Comparison of ENCODE assay signal across 8 cellular contexts in genomic region chr16:29899516-29900101, GRCh38. TPM values are rescaled to one million over a fixed set of nuclear protein-coding genes. Genes with fewer than 3 reads are reported as not detected.
DNase-seq lines count a peak whose midpoint lies in the region; ATAC-seq and TF ChIP-seq lines count a peak whose summit lies in the region.

TSS of gene SEZ6L2 (minus strand) at chr16:29899550. CDS start at chr16:29899019, 531 bp downstream.

- H3K9me3 Mint-ChIP-seq in activated CD4-positive, alpha-beta memory T cell treated with anti-CD3 and anti-CD28 coated beads, Interleukin-2, amount 10 ng/mL, durations not matched to agents 7 days and 5 days: no peaks in the 10 kb centered on the region
- H3K9me3 Mint-ChIP-seq in naive B cell: peaks cover 0 to 4% (median 0%) of the 10 kb centered on the region in 7 donors

- TF ChIP-seq CTCF in AG09309 (IDR thresholded peaks at IDR 0.05; ENCODE audit: control insufficient read depth, insufficient read depth, low read depth, low read length, missing control alignments) (peak; percentile 30), fibroblast of mammary gland (conservative IDR thresholded peaks at IDR 0.05; ENCODE audit: control insufficient read depth, insufficient read depth, low read depth, low read length) (peak; percentile 33)

- peak; percentile 15 to 24 for ATAC-seq in naive B cell (ENCODE audit: low read depth in 2 of 2)
- no peak for ATAC-seq in HG02970 (IDR thresholded peaks at IDR 0.05; ENCODE audit: low FRiP score, unreplicated experiment)

- H3K27me3 Mint-ChIP-seq in activated CD4-positive, alpha-beta memory T cell treated with anti-CD3 and anti-CD28 coated beads, Interleukin-2, amount 10 ng/mL, durations not matched to agents 7 days and 5 days: peaks cover 21% of the 10 kb centered on the region
- peaks cover 14 to 54% (median 42%) of the 10 kb centered on the region in 3 donors for H3K27me3 Mint-ChIP-seq in naive B cell

- H3K27ac ChIP-seq in substantia nigra (ENCODE audit: low read depth, low read length, poor library complexity, severe bottlenecking): peak within 1 kb of the TSS; percentile 99

- POLR2A ChIA-PET in activated CD4-positive, alpha-beta memory T cell treated with anti-CD3 and anti-CD28 coated beads, Interleukin-2, amount 10 ng/mL, durations not matched to agents 7 days and 5 days (lab: Charles Lee): interaction anchor here (0.8 to 2.2 kb wide), 8 partner anchors 10 to 96 kb away, joined by 3 to 11 read pairs (median 4); partner anchors contain the start of genes HIRIP3, INO80E, TAOK2 and TMEM219

- H3K4me3 Mint-ChIP-seq in activated CD4-positive, alpha-beta memory T cell treated with anti-CD3 and anti-CD28 coated beads, Interleukin-2, amount 10 ng/mL, durations not matched to agents 7 days and 5 days: peak within 1 kb of the TSS; percentile 58
- peak within 1 kb of the TSS; percentile 63 to 88 (median 74) for H3K4me3 Mint-ChIP-seq in naive B cell

- DNase-seq in AG09309 (ENCODE audit: low read depth) (peak; percentile 52), H4 (ENCODE audit: low spot score) (peak; percentile 90), NCI-H226 (peak; percentile 94), fibroblast of mammary gland (ENCODE audit: low read depth) (peak; percentile 83), naive B cell (no peak), substantia nigra (lab: John Stamatoyannopoulos, UW) (peak in 44 of 49 donors; percentile 9 to 86 (median 60))
- DNase-seq in activated CD4-positive, alpha-beta memory T cell treated with anti-CD3 and anti-CD28 coated beads, Interleukin-2, amount 10 ng/mL, durations not matched to agents 7 days and 5 days: peak; percentile 78

- H3K4me1 Mint-ChIP-seq in activated CD4-positive, alpha-beta memory T cell treated with anti-CD3 and anti-CD28 coated beads, Interleukin-2, amount 10 ng/mL, durations not matched to agents 7 days and 5 days: peaks cover 9% of the 10 kb centered on the region
- peaks cover 11 to 18% (median 11%) of the 10 kb centered on the region in 3 donors for H3K4me1 Mint-ChIP-seq in naive B cell

- H3K27ac Mint-ChIP-seq in activated CD4-positive, alpha-beta memory T cell treated with anti-CD3 and anti-CD28 coated beads, Interleukin-2, amount 10 ng/mL, durations not matched to agents 7 days and 5 days: no peak within 1 kb of the TSS
- H3K27ac Mint-ChIP-seq in naive B cell: no peak within 1 kb of the TSS

- CTCF ChIA-PET in activated CD4-positive, alpha-beta memory T cell treated with anti-CD3 and anti-CD28 coated beads, Interleukin-2, amount 10 ng/mL, durations not matched to agents 7 days and 5 days (lab: Charles Lee): interaction anchor here (0.6 to 1.2 kb wide), 3 partner anchors 33 to 1635 kb away, joined by 3 read pairs; no protein-coding TSS in a partner anchor

- no peaks in the 10 kb centered on the region for H3K36me3 Mint-ChIP-seq in activated CD4-positive, alpha-beta memory T cell treated with anti-CD3 and anti-CD28 coated beads, Interleukin-2, amount 10 ng/mL, durations not matched to agents 7 days and 5 days (ENCODE audit: low read depth)
- H3K36me3 Mint-ChIP-seq in naive B cell: peaks cover 0 to 20% of the 10 kb centered on the region in 2 donors

- peak within 1 kb of the TSS; percentile 72 for H3K4me3 ChIP-seq in AG09309 (ENCODE audit: control insufficient read depth, low read depth, low read length)
- peak within 1 kb of the TSS; percentile 61 for H3K4me3 ChIP-seq in fibroblast of mammary gland (ENCODE audit: control insufficient read depth, low read depth, low read length)

RNA-seq across cellular contexts. Expression of gene SEZ6L2, which starts in this region (rescaled TPM):
- total RNA-seq in H4 (2014; rRNA removed; shearing (Covaris generic)): 6.8 and 10.0 TPM in 2 replicates
- total RNA-seq in activated CD4-positive, alpha-beta memory T cell treated with anti-CD3 and anti-CD28 coated beads, Interleukin-2, amount 10 ng/mL, durations not matched to agents 7 days and 5 days: under 1 TPM; 0.08 to 0.13 TPM
- polyA plus RNA-seq in naive B cell (ENCODE audit: low read depth in 6 of 6): not detected

Comparison
In these comparisons a context has a peak if more than half of its experiments do, and no peak if none do; other contexts are left out.
1. Peak in DNase-seq in activated CD4-positive, alpha-beta memory T cell treated with anti-CD3 and anti-CD28 coated beads, Interleukin-2, amount 10 ng/mL, durations not matched to agents 7 days and 5 days; RNA of the gene not detected or under 1 TPM.
2. Peak in ATAC-seq in naive B cell; RNA of the gene not detected or under 1 TPM.